In genomic region chr10:102500621-102501149, GRCh38 we compare ENCODE assay signal across 14 cellular contexts. TPM values are rescaled to one million over a fixed set of nuclear protein-coding genes. Genes with fewer than 3 reads are reported as not detected.
DNase-seq lines count a peak whose midpoint lies in the region; ATAC-seq and TF ChIP-seq lines count a peak whose summit lies in the region.
"Had no signal": no experiment of that assay in that cellular context is flagged by ENCODE, and none has a peak within 500 bp of the region (broad histone marks: within the 10 kb centered on the region; RNA-seq: fewer than 3 reads in every experiment).

No MANE protein-coding gene starts in this region.

- H3K9me3 ChIP-seq in HUES48 (ENCODE audit: control insufficient read depth, insufficient read depth, low read length) (no peaks in the 10 kb centered on the region), duodenal mucosa (ENCODE audit: control insufficient read depth in 1 of 2, low read length in 2 of 2) (no peaks in the 10 kb centered on the region), neuron (ENCODE audit: low read length) (no peaks in the 10 kb centered on the region), stomach (no peaks in the 10 kb centered on the region), upper lobe of left lung (no peaks in the 10 kb centered on the region)

- no peak for ATAC-seq in upper lobe of left lung (ENCODE audit: low FRiP score in 2 of 2)
- no peak for ATAC-seq in GM19324 (IDR thresholded peaks at IDR 0.05; ENCODE audit: low FRiP score, unreplicated experiment)
- ATAC-seq: effector memory CD8-positive, alpha-beta T cell had no signal

- no peak overlapping the region for H3K9ac ChIP-seq in HUES48 (ENCODE audit: low read depth, low read length)
- H3K9ac ChIP-seq in duodenal mucosa (ENCODE audit: low read depth in 1 of 2, low read length in 2 of 2): peak overlapping the region in 1 of 2 donors; percentile 67

- peaks cover 20% of the 10 kb centered on the region for H3K4me1 ChIP-seq in ACC112 (ENCODE audit: control insufficient read depth, insufficient read depth, low read length, unreplicated experiment)
- peaks cover 17% of the 10 kb centered on the region for H3K4me1 ChIP-seq in HUES48 (ENCODE audit: control insufficient read depth, insufficient read depth, low read length)
- peaks cover 21 to 26% of the 10 kb centered on the region in 2 donors for H3K4me1 ChIP-seq in duodenal mucosa (ENCODE audit: control insufficient read depth in 1 of 2, insufficient read depth in 2 of 2, low read length in 2 of 2)
- peaks cover 29% of the 10 kb centered on the region for H3K4me1 ChIP-seq in neuron (ENCODE audit: insufficient read depth, low read length)
- peaks cover 14 to 81% (median 63%) of the 10 kb centered on the region in 4 donors for H3K4me1 ChIP-seq in stomach
- H3K4me1 ChIP-seq in upper lobe of left lung: peaks cover 39 to 51% (median 45%) of the 10 kb centered on the region in 4 donors

- no peak overlapping the region for H2AFZ ChIP-seq in ACC112 (ENCODE audit: low read length, unreplicated experiment)
- no peak overlapping the region for H2AFZ ChIP-seq in neuron (ENCODE audit: low read depth, low read length)

- TF ChIP-seq POLR2A in stomach (IDR thresholded peaks at IDR 0.05): no peak
- no peak for TF ChIP-seq POLR2A in upper lobe of left lung (IDR thresholded peaks at IDR 0.05)

- H3K27ac ChIP-seq in ACC112 (ENCODE audit: low read depth, low read length) (peak overlapping the region; percentile 63; the same call in 1 of the 2 replicates), HUES48 (ENCODE audit: low read depth, low read length) (no peak overlapping the region), duodenal mucosa (ENCODE audit: low read depth, low read length) (no peak overlapping the region), stomach (peak overlapping the region in 2 of 5 donors; percentile 95 to 96), upper lobe of left lung (peak overlapping the region in 2 of 4 donors; percentile 92 to 95)

- DNase-seq in stomach (no peak), upper lobe of left lung (no peak)
- DNase-seq in stimulated activated CD4-positive, alpha-beta T cell treated with anti-CD3 and anti-CD28 coated beads, Interleukin-15, amount 100 ng/mL, for 24 hours: no peak
- DNase-seq: activated CD4-positive, CD25-positive, alpha-beta regulatory T cell; effector memory CD8-positive, alpha-beta T cell; hippocampal formation; NCI-H1417; NCI-H524 had no signal

- H3K4me3 ChIP-seq in ACC112 (ENCODE audit: low read depth, low read length) (peak overlapping the region; percentile 87), HUES48 (ENCODE audit: low read depth, low read length) (peak overlapping the region; percentile 94; the same call in 1 of the 2 replicates), duodenal mucosa (ENCODE audit: low read depth in 1 of 2, low read length in 2 of 2) (peak overlapping the region; percentile 82 to 96), neuron (ENCODE audit: low read length) (peak overlapping the region; percentile 72), stomach (peak overlapping the region in 2 of 4 donors; percentile 99 to 100), upper lobe of left lung (peak overlapping the region in 1 of 4 donors; percentile 99)

- peaks cover 69% of the 10 kb centered on the region for H3K79me2 ChIP-seq in ACC112 (ENCODE audit: control insufficient read depth, insufficient read depth, low read length, unreplicated experiment)

- intact Hi-C loops in stomach (cut with DNase I; ENCODE audit: low total_unique reads): no loop called here

- TF ChIP-seq CTCF in stomach (IDR thresholded peaks at IDR 0.05) (no peak), upper lobe of left lung (IDR thresholded peaks at IDR 0.05) (no peak)

- WGBS in stomach, 5 donors: 90 to 95% (median 95%) methylated on average over 13 of the region's 13 CpGs
- 93 to 95% methylated on average over 13 of the region's 13 CpGs for WGBS in upper lobe of left lung, 2 donors

- 0 out of 2 replicates have a peak, but pooled peaks cover 3% of the 10 kb centered on the region for H3K36me3 ChIP-seq in ACC112 (ENCODE audit: insufficient read depth, low read length)
- no peaks in the 10 kb centered on the region for H3K36me3 ChIP-seq in HUES48 (ENCODE audit: control insufficient read depth, insufficient read depth, low read length)
- H3K36me3 ChIP-seq in duodenal mucosa (ENCODE audit: control insufficient read depth in 1 of 2, insufficient read depth in 2 of 2, low read length in 2 of 2): no peaks in the 10 kb centered on the region
- H3K36me3 ChIP-seq in neuron (ENCODE audit: insufficient read depth, low read length): peaks cover 7% of the 10 kb centered on the region
- H3K36me3 ChIP-seq in stomach: peaks cover 0 to 6% (median 2%) of the 10 kb centered on the region in 4 donors
- H3K36me3 ChIP-seq in upper lobe of left lung: no peaks in the 10 kb centered on the region

- TF ChIP-seq EP300 in stomach (IDR thresholded peaks at IDR 0.05): no peak
- no peak for TF ChIP-seq EP300 in upper lobe of left lung (IDR thresholded peaks at IDR 0.05)

- no peaks in the 10 kb centered on the region for H3K27me3 ChIP-seq in ACC112 (ENCODE audit: insufficient read depth, low read length)
- peaks cover 11% of the 10 kb centered on the region for H3K27me3 ChIP-seq in HUES48 (ENCODE audit: control insufficient read depth, insufficient read depth, low read length)
- H3K27me3 ChIP-seq in duodenal mucosa (ENCODE audit: control insufficient read depth in 1 of 2, insufficient read depth in 2 of 2, low read length in 2 of 2): no peaks in the 10 kb centered on the region
- no peaks in the 10 kb centered on the region for H3K27me3 ChIP-seq in neuron (ENCODE audit: insufficient read depth, low read length)
- no peaks in the 10 kb centered on the region for H3K27me3 ChIP-seq in stomach
- no peaks in the 10 kb centered on the region for H3K27me3 ChIP-seq in upper lobe of left lung

RNA-seq across cellular contexts. Expression of gene ACTR1A, which starts 1.8 kb away (rescaled TPM):
- total RNA-seq in stomach (100 to 1,000 TPM in 1 of 5 donors, 10 to 100 TPM in 4; 46.9 to 277 (median 64.3) TPM), upper lobe of left lung (100 to 1,000 TPM in 2 of 6 donors, 10 to 100 TPM in 4; 54.5 to 126 (median 93.2) TPM)
- polyA plus RNA-seq in stomach: 10 to 100 TPM; 41.5 to 60.7 (median 43.9) TPM

RNA-seq across cellular contexts. Expression of gene SUFU, which starts 3.1 kb away (rescaled TPM):
- total RNA-seq in stomach (10 to 100 TPM in 2 of 5 donors, 1 to 10 TPM in 2, under 1 TPM in 1; 0.29 to 26.3 (median 5.4) TPM), upper lobe of left lung (10 to 100 TPM in 5 of 6 donors, 1 to 10 TPM in 1; 4.1 to 15.7 (median 11.9) TPM)
- polyA plus RNA-seq in stomach: 1 to 10 TPM; 2.9 to 4.1 (median 3.2) TPM

RNA-seq across cellular contexts. Expression of gene C10orf95, which starts 49.3 kb away (rescaled TPM):
- 1 to 10 TPM in 1 of 5 donors, not detected in 4; 8.0 TPM for total RNA-seq in stomach
- polyA plus RNA-seq in stomach: under 1 TPM; 0.46 to 0.62 (median 0.53) TPM
- total RNA-seq in upper lobe of left lung: 10 to 100 TPM in 5 of 6 donors, 1 to 10 TPM in 1; 5.9 to 27.5 (median 15.1) TPM
- polyA plus RNA-seq: BJ had no signal
